Comparison of ENCODE assay signal across 11 cellular contexts in genomic region chr2:208359632-208359986, GRCh38. TPM values are rescaled to one million over a fixed set of nuclear protein-coding genes. Genes with fewer than 3 reads are reported as not detected.
DNase-seq lines count a peak whose midpoint lies in the region; ATAC-seq and TF ChIP-seq lines count a peak whose summit lies in the region.
"Had no signal": no experiment of that assay in that cellular context is flagged by ENCODE, and none has a peak within 500 bp of the region (broad histone marks: within the 10 kb centered on the region; RNA-seq: fewer than 3 reads in every experiment).

No MANE protein-coding gene starts in this region.

- no peak for ATAC-seq in GM19463 (IDR thresholded peaks at IDR 0.05; ENCODE audit: unreplicated experiment)

- no peak overlapping the region for H2AFZ ChIP-seq in osteoblast (ENCODE audit: low read length)

- H4K20me1 ChIP-seq in osteoblast (ENCODE audit: insufficient read depth, low read length): no peaks in the 10 kb centered on the region

- peaks cover 11% of the 10 kb centered on the region for H3K4me1 ChIP-seq in osteoblast (ENCODE audit: insufficient read depth, low read length)

- H3K27ac ChIP-seq in osteoblast (ENCODE audit: low read depth, low read length): no peak overlapping the region

- H3K4me2 ChIP-seq in osteoblast (ENCODE audit: insufficient read depth, low read length): peak overlapping the region; percentile 19

- in situ Hi-C loops in GM13976 (cut with MboI; ENCODE audit: low sequenced_read_pairs, unreplicated experiment): no loop called here

- H3K4me3 ChIP-seq in fibroblast of villous mesenchyme (ENCODE audit: low read depth, low read length): peak overlapping the region; percentile 52
- no peak overlapping the region for H3K4me3 ChIP-seq in osteoblast (ENCODE audit: insufficient read depth, low read length)
- H3K4me3 ChIP-seq: lung had no signal

- no peaks in the 10 kb centered on the region for H3K79me2 ChIP-seq in osteoblast (ENCODE audit: insufficient read depth, low read length)

- TF ChIP-seq CTCF in GM13976 (IDR thresholded peaks at IDR 0.05; ENCODE audit: borderline replicate concordance, control extremely low read depth, extremely low read depth, insufficient read depth, missing control alignments): no peak
- TF ChIP-seq CTCF in fibroblast of villous mesenchyme (IDR thresholded peaks at IDR 0.05; ENCODE audit: insufficient read depth, low read depth, low read length): no peak
- TF ChIP-seq CTCF in osteoblast (IDR thresholded peaks at IDR 0.05; ENCODE audit: extremely low read depth, low read depth, low read length): no peak

- peaks cover 6% of the 10 kb centered on the region for H3K36me3 ChIP-seq in osteoblast (ENCODE audit: insufficient read depth, low read length)

- H3K27me3 ChIP-seq in osteoblast (ENCODE audit: insufficient read depth, low read length): no peaks in the 10 kb centered on the region

- no peaks in the 10 kb centered on the region for H3K9me3 ChIP-seq in osteoblast (ENCODE audit: low read depth, low read length)

- DNase-seq in GM13976 (ENCODE audit: low spot score): peak; percentile 19
- peak; percentile 97 for DNase-seq in NCI-H69 (lab: John Stamatoyannopoulos, UW)
- DNase-seq in fibroblast of villous mesenchyme (ENCODE audit: low read depth): no peak
- DNase-seq in osteoblast (ENCODE audit: insufficient read length, low spot score, missing footprints): peak; percentile 53
- no peak for DNase-seq in NCI-H2081 treated with DMSO at 0.1 percent for 48 hours (lab: John Stamatoyannopoulos, UW)
- DNase-seq in DMS79 treated with DMSO at 0.1 percent for 48 hours (lab: John Stamatoyannopoulos, UW): no peak
- no peak for DNase-seq in activated CD4-positive, alpha-beta T cell treated with anti-CD3 and anti-CD28 coated beads, Interleukin-2, amount 50 U/mL, for 48 hours
- DNase-seq: NCI-H2081 had no signal

RNA-seq across cellular contexts. Expression of gene PTH2R, which starts 47.0 kb away (rescaled TPM):
- total RNA-seq in fibroblast of villous mesenchyme (0.43 and 0.64 TPM in 2 replicates), osteoblast (under 0.01 TPM in 2 replicates)
- total RNA-seq: fibroblast of lung had no signal

Comparison
In these comparisons a context has a peak if more than half of its experiments do, and no peak if none do; other contexts are left out.
1. DNase-seq: peak in GM13976 (single experiment), NCI-H69 (single experiment) and osteoblast (single experiment); none in fibroblast of villous mesenchyme (single experiment), NCI-H2081 treated with DMSO at 0.1 percent for 48 hours (single experiment), DMS79 treated with DMSO at 0.1 percent for 48 hours (single experiment) and activated CD4-positive, alpha-beta T cell treated with anti-CD3 and anti-CD28 coated beads, Interleukin-2, amount 50 U/mL, for 48 hours (0 of 2).